ENCODE assay signal across 12 cellular contexts in genomic region chr3:152383136-152383606, GRCh38.
A peak's percentile ranks its signal among the peaks of the same experiment; 100 is the strongest.
DNase-seq lines count a peak whose midpoint lies in the region; ATAC-seq and TF ChIP-seq lines count a peak whose summit lies in the region.
"Had no signal": no experiment of that assay in that cellular context is flagged by ENCODE, and none has a peak within 500 bp of the region (broad histone marks: within the 10 kb centered on the region; RNA-seq: fewer than 3 reads in every experiment).

No MANE protein-coding gene starts in this region.

- H3K4me1 ChIP-seq in CD8-positive, alpha-beta memory T cell (ENCODE audit: insufficient read depth, low read length) = peaks cover 90% of the 10 kb centered on the region
- H3K4me1 ChIP-seq in left ventricle myocardium inferior = peaks cover 100% of the 10 kb centered on the region

- H3K4me1 Mint-ChIP-seq in CD8-positive, alpha-beta memory T cell = peaks cover 83 to 99% (median 97%) of the 10 kb centered on the region in 3 donors
- H3K4me1 Mint-ChIP-seq in T-cell = peaks cover 88 to 89% (median 89%) of the 10 kb centered on the region in 3 donors
- peaks cover 2% of the 10 kb centered on the region for H3K4me1 Mint-ChIP-seq in glutamatergic neuron (ENCODE audit: low read depth, unreplicated experiment)

- intact Hi-C loops in left ventricle myocardium inferior (cut with micrococcal nuclease) = loop anchor here (10.0 kb wide), 1 partner anchor 108 kb away; no protein-coding TSS in a partner anchor

- H3K9me3 Mint-ChIP-seq in CD8-positive, alpha-beta memory T cell = no peaks in the 10 kb centered on the region
- H3K9me3 Mint-ChIP-seq in T-cell (no peaks in the 10 kb centered on the region), glutamatergic neuron (ENCODE audit: unreplicated experiment) (no peaks in the 10 kb centered on the region)

- ATAC-seq in T-cell (replicated peaks in 1 of 4) (peak; percentile 24 to 46 (median 44)), GM21576 (IDR thresholded peaks at IDR 0.05; ENCODE audit: unreplicated experiment) (no peak)

- H3K27me3 ChIP-seq in CD8-positive, alpha-beta memory T cell (ENCODE audit: insufficient read depth, low read length, poor library complexity, severe bottlenecking) = no peaks in the 10 kb centered on the region
- no peaks in the 10 kb centered on the region for H3K27me3 ChIP-seq in left ventricle myocardium inferior (ENCODE audit: low read depth)

- H3K36me3 Mint-ChIP-seq in CD8-positive, alpha-beta memory T cell = peaks cover 0 to 32% (median 7%) of the 10 kb centered on the region in 3 donors
- H3K36me3 Mint-ChIP-seq in T-cell (peaks cover 27% of the 10 kb centered on the region), glutamatergic neuron (ENCODE audit: unreplicated experiment) (no peaks in the 10 kb centered on the region)

- H3K36me3 ChIP-seq in CD8-positive, alpha-beta memory T cell (ENCODE audit: insufficient read depth, low read length) = no peaks in the 10 kb centered on the region
- no peaks in the 10 kb centered on the region for H3K36me3 ChIP-seq in left ventricle myocardium inferior

- H3K9me3 ChIP-seq in CD8-positive, alpha-beta memory T cell (ENCODE audit: low read length) = no peaks in the 10 kb centered on the region
- no peaks in the 10 kb centered on the region for H3K9me3 ChIP-seq in left ventricle myocardium inferior (replicated peaks)

- no peaks in the 10 kb centered on the region for H3K27me3 Mint-ChIP-seq in CD8-positive, alpha-beta memory T cell
- H3K27me3 Mint-ChIP-seq in T-cell = no peaks in the 10 kb centered on the region
- no peaks in the 10 kb centered on the region for H3K27me3 Mint-ChIP-seq in glutamatergic neuron (ENCODE audit: unreplicated experiment)

- peak overlapping the region in 6 of 7 donors; percentile 25 to 80 (median 76) for H3K4me3 Mint-ChIP-seq in CD8-positive, alpha-beta memory T cell
- H3K4me3 Mint-ChIP-seq in T-cell (peak overlapping the region; percentile 52 to 78 (median 68)), glutamatergic neuron (ENCODE audit: unreplicated experiment) (no peak overlapping the region)

- H3K27ac Mint-ChIP-seq in CD8-positive, alpha-beta memory T cell = peak overlapping the region; percentile 26 to 94 (median 72)
- peak overlapping the region; percentile 85 to 88 for H3K27ac Mint-ChIP-seq in T-cell
- H3K27ac Mint-ChIP-seq in glutamatergic neuron (ENCODE audit: unreplicated experiment) = no peak overlapping the region

- POLR2A ChIA-PET in CD8-positive, alpha-beta memory T cell (lab: Charles Lee) = interaction anchor here (0.6 kb wide), 1 partner anchor 78 kb away, joined by 3 read pairs; no protein-coding TSS in a partner anchor
- POLR2A ChIA-PET in T-cell (lab: Charles Lee) = no interaction called here

- DNase-seq in CD8-positive, alpha-beta memory T cell = no peak
- DNase-seq in T-cell (no peak), left ventricle myocardium inferior (no peak), renal cortical epithelial cell (ENCODE audit: low read depth) (peak; percentile 49), amniotic stem cell (lab: John Stamatoyannopoulos, UW) (no peak), DMS153 (lab: John Stamatoyannopoulos, UW) (no peak), glutamatergic neuron (no peak)
- DNase-seq: erythroblast, mesendoderm, NCI-H2081, SIG-M5 had no signal

- no peak overlapping the region for H3K27ac ChIP-seq in CD8-positive, alpha-beta memory T cell (ENCODE audit: low read depth, low read length)
- peak overlapping the region; percentile 77 for H3K27ac ChIP-seq in left ventricle myocardium inferior (replicated peaks)

- TF ChIP-seq CTCF in left ventricle myocardium inferior (IDR thresholded peaks at IDR 0.05; ENCODE audit: borderline replicate concordance) (no peak), glutamatergic neuron (IDR thresholded peaks at IDR 0.05; ENCODE audit: partially characterized antibody, unreplicated experiment) (no peak)

- no peak overlapping the region for H3K4me3 ChIP-seq in CD8-positive, alpha-beta memory T cell (ENCODE audit: low read length)
- H3K4me3 ChIP-seq in left ventricle myocardium inferior = peak overlapping the region; percentile 53

- CTCF ChIA-PET in CD8-positive, alpha-beta memory T cell (lab: Charles Lee) = no interaction called here
- CTCF ChIA-PET in T-cell (lab: Charles Lee) = interaction anchor here (0.6 to 1.5 kb wide), 3 partner anchors 60 to 377 kb away, joined by 3 to 5 read pairs (median 3); no protein-coding TSS in a partner anchor
